ENCODE assay signal across 20 cellular contexts in the genomic region with DNA sequence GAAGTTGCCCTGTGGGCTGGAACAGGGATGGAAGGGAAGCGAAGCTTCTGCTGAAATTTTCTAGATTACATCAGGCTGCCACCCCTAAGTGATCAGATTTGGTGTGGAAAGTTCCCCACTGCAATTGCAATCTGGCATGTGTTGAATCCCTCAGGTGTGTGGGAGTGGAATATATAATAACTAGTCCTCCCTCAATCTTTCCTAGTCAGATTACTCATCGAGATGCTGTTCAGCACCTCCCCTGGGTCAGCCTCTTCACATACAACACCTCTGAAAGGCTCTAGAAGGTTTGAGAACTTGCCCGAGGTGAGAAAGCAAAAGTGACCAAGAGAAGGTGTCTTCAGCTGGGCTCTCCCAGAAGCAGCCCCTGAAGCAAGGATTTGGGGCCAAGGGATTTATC.
DNase-seq lines count a peak whose midpoint lies in the region; ATAC-seq and TF ChIP-seq lines count a peak whose summit lies in the region.
"Had no signal": no experiment of that assay in that cellular context is flagged by ENCODE, and none has a peak within 500 bp of the region (broad histone marks: within the 10 kb centered on the region; RNA-seq: fewer than 3 reads in every experiment).

No MANE protein-coding gene starts in this region.

- no peaks in the 10 kb centered on the region for H3K27me3 Mint-ChIP-seq in CD4-positive, alpha-beta memory T cell
- H3K27me3 Mint-ChIP-seq: naive thymus-derived CD4-positive, alpha-beta T cell had no signal

- ATAC-seq in omental fat pad (ENCODE audit: low FRiP score), result peak; percentile 58
- no peak for ATAC-seq in HG02970 (IDR thresholded peaks at IDR 0.05; ENCODE audit: low FRiP score, unreplicated experiment)
- ATAC-seq in GM18511 (IDR thresholded peaks at IDR 0.05; ENCODE audit: unreplicated experiment), result no peak
- ATAC-seq: esophagus mucosa; naive thymus-derived CD4-positive, alpha-beta T cell; WTC11 had no signal

- intact Hi-C loops in CD4-positive, alpha-beta memory T cell (cut with micrococcal nuclease), result no loop called here

- H3K36me3 ChIP-seq in CD4-positive, alpha-beta memory T cell (ENCODE audit: insufficient read depth, low read length), result no peaks in the 10 kb centered on the region

- H3K4me3 ChIP-seq in CD4-positive, alpha-beta memory T cell (ENCODE audit: low read length in 2 of 2), result no peak overlapping the region
- H3K4me3 ChIP-seq: GM23338 had no signal

- no peaks in the 10 kb centered on the region for H3K27me3 ChIP-seq in CD4-positive, alpha-beta memory T cell (ENCODE audit: insufficient read depth, low read length)

- no peaks in the 10 kb centered on the region for H3K9me3 ChIP-seq in CD4-positive, alpha-beta memory T cell (ENCODE audit: control insufficient read depth in 1 of 2, low read length in 2 of 2)

- H3K4me1 ChIP-seq in CD4-positive, alpha-beta memory T cell (ENCODE audit: insufficient read depth, low read length), result peaks cover 7% of the 10 kb centered on the region
- H3K4me1 ChIP-seq: parathyroid adenoma had no signal

- H3K27ac Mint-ChIP-seq in CD4-positive, alpha-beta memory T cell, result peak overlapping the region in 4 of 7 donors; percentile 4 to 79 (median 48)
- H3K27ac Mint-ChIP-seq: GM23338, WTC11 had no signal

- peak; percentile 31 for DNase-seq in activated CD4-positive, alpha-beta T cell treated with anti-CD3 and anti-CD28 coated beads for 48 hours
- no peak for DNase-seq in activated CD4-positive, alpha-beta T cell treated with anti-CD3 and anti-CD28 coated beads for 1 hour
- no peak for DNase-seq in CD4-positive, alpha-beta memory T cell
- DNase-seq in amniotic epithelial cell (ENCODE audit: low read depth), result peak; percentile 70
- DNase-seq in omental fat pad (ENCODE audit: low spot score), result no peak
- DNase-seq in NCI-H2081 treated with DMSO at 0.1 percent for 48 hours (lab: John Stamatoyannopoulos, UW), result no peak
- DNase-seq: C1 segment of cervical spinal cord; cerebellar nuclear complex; effector CD4-positive, alpha-beta T cell; kidney glomerular epithelial cell; naive thymus-derived CD4-positive, alpha-beta T cell; NCI-H1436; NCI-H82; stimulated activated CD4-positive, alpha-beta T cell treated with anti-CD3 and anti-CD28 coated beads, Interleukin-4, amount 100 ng/mL, for 1 hour had no signal

- H3K4me1 Mint-ChIP-seq in CD4-positive, alpha-beta memory T cell, result peaks cover 5 to 12% (median 8%) of the 10 kb centered on the region in 4 donors

- no peaks in the 10 kb centered on the region for H3K36me3 Mint-ChIP-seq in CD4-positive, alpha-beta memory T cell
- H3K36me3 Mint-ChIP-seq: naive thymus-derived CD4-positive, alpha-beta T cell; WTC11 had no signal

- CTCF ChIA-PET in CD4-positive, alpha-beta memory T cell (lab: Charles Lee; ENCODE audit: partially characterized antibody), result no interaction called here

- no peak overlapping the region for H3K4me3 Mint-ChIP-seq in CD4-positive, alpha-beta memory T cell
- H3K4me3 Mint-ChIP-seq: GM23338; naive thymus-derived CD4-positive, alpha-beta T cell; WTC11 had no signal

- H3K27ac ChIP-seq in CD4-positive, alpha-beta memory T cell (ENCODE audit: low read depth, low read length), result no peak overlapping the region
- H3K27ac ChIP-seq: parathyroid adenoma had no signal

- H3K9me3 Mint-ChIP-seq in CD4-positive, alpha-beta memory T cell, result no peaks in the 10 kb centered on the region
- H3K9me3 Mint-ChIP-seq: GM23338; naive thymus-derived CD4-positive, alpha-beta T cell; WTC11 had no signal

- no peak for TF ChIP-seq CTCF in omental fat pad (IDR thresholded peaks at IDR 0.05)

- POLR2A ChIA-PET in CD4-positive, alpha-beta memory T cell (lab: Charles Lee; ENCODE audit: partially characterized antibody), result no interaction called here

Comparison
In these comparisons a context has a peak if more than half of its experiments do, and no peak if none do; other contexts are left out.
1. DNase-seq: peak in activated CD4-positive, alpha-beta T cell treated with anti-CD3 and anti-CD28 coated beads for 48 hours (single experiment) and amniotic epithelial cell (single experiment); none in activated CD4-positive, alpha-beta T cell treated with anti-CD3 and anti-CD28 coated beads for 1 hour (single experiment), CD4-positive, alpha-beta memory T cell (0 of 5), omental fat pad (single experiment) and NCI-H2081 treated with DMSO at 0.1 percent for 48 hours (single experiment).